Comparison of ENCODE assay signal across 15 cellular contexts in the genomic region with DNA sequence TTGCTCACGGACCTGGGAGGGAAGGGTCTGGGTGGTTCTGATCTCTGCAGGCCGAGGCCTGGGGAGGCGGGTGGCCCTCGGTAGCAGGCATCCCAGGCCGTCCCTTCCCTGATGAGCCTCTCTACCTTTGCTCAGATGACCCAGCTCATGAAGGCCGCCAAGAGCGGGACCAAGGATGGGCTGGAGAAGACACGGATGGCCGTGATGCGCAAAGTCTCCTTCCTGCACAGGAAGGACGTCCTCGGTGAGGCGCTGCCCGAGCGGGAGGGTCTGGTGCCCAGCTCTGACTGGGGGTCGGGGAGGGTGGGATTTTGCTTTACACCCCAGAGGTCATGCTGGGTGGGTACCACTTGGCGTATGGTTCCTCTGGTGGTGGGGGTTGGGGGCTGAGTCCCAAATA.
DNase-seq lines count a peak whose midpoint lies in the region; ATAC-seq, FAIRE-seq and TF ChIP-seq lines count a peak whose summit lies in the region.
"Had no signal": no experiment of that assay in that cellular context is flagged by ENCODE, and none has a peak within 500 bp of the region (broad histone marks: within the 10 kb centered on the region; RNA-seq: fewer than 3 reads in every experiment).

No MANE protein-coding gene starts in this region.

- no peak overlapping the region for H2BK20ac ChIP-seq in H1 (ENCODE audit: low read length)

- no peak overlapping the region for H3K14ac ChIP-seq in H1 (ENCODE audit: insufficient read length)

- H4K20me1 ChIP-seq in HepG2 (ENCODE audit: insufficient read depth, low read length) (peaks cover 10% of the 10 kb centered on the region), H1 (replicated peaks in 1 of 2; ENCODE audit: control insufficient read depth in 1 of 2, insufficient read depth in 2 of 2, low read length in 2 of 2) (peaks cover 3 to 11% of the 10 kb centered on the region in 2 experiments), osteoblast (ENCODE audit: insufficient read depth, low read length) (no peaks in the 10 kb centered on the region)
- H4K20me1 ChIP-seq: BLaER1 had no signal

- no peak overlapping the region for H3K18ac ChIP-seq in H1 (ENCODE audit: extremely low read depth, low read length)

- no peak overlapping the region for H2BK120ac ChIP-seq in H1 (replicated peaks; ENCODE audit: low read depth, low read length)

- H3K56ac ChIP-seq in H1 (replicated peaks; ENCODE audit: insufficient read length, low read depth, low read length), result no peak overlapping the region

- H3K9me3 ChIP-seq in HepG2 (ENCODE audit: low read length) (no peaks in the 10 kb centered on the region), right lobe of liver (no peaks in the 10 kb centered on the region), H1 (ENCODE audit: insufficient read depth in 2 of 2, low read depth in 1 of 2, low read length in 1 of 2) (no peaks in the 10 kb centered on the region), osteoblast (ENCODE audit: low read depth, low read length) (no peaks in the 10 kb centered on the region)
- H3K9me3 ChIP-seq: BLaER1 had no signal

- H3K27ac ChIP-seq in HepG2 (ENCODE audit: extremely low read length, insufficient read depth, low read length) (no peak overlapping the region), right lobe of liver (no peak overlapping the region), H1 (ENCODE audit: low read depth, low read length) (no peak overlapping the region), osteoblast (ENCODE audit: low read depth, low read length) (no peak overlapping the region)
- H3K27ac ChIP-seq: BLaER1 had no signal

- H3K23me2 ChIP-seq in H1 (ENCODE audit: low read depth, low read length), result no peaks in the 10 kb centered on the region

- TF ChIP-seq POLR2A in HepG2 (IDR thresholded peaks at IDR 0.05; ENCODE audit: insufficient read depth in 1 of 2, low read depth in 2 of 2, low read length in 2 of 2) (no peak), right lobe of liver (IDR thresholded peaks at IDR 0.05) (no peak), H1 (IDR thresholded peaks at IDR 0.05; ENCODE audit: control extremely low read depth in 1 of 2, low read depth in 2 of 2, low read length in 2 of 2) (no peak)

- TF ChIP-seq EP300 in HepG2 (IDR thresholded peaks at IDR 0.05; ENCODE audit: low read depth in 2 of 2, low read length in 2 of 2) (no peak), HepG2 (CRISPR knock-in tag; IDR thresholded peaks at IDR 0.05; ENCODE audit: borderline replicate concordance) (no peak), H1 (IDR thresholded peaks at IDR 0.05; ENCODE audit: borderline replicate concordance in 1 of 2, low read depth in 2 of 2, low read length in 2 of 2) (no peak)

- in situ Hi-C loops in HepG2 (cut with HindIII; ENCODE audit: extremely low pct_ligation_motif_present, low pct_unique_long_range_greater_than_20kb) (no loop called here), GM13977 (cut with MboI; ENCODE audit: low pct_unique_long_range_greater_than_20kb, low sequenced_read_pairs, unreplicated experiment) (no loop called here)

- CTCF ChIA-PET in HepG2 (lab: Yijun Ruan, JAX; ENCODE audit: low intra/inter-chr PET ratio, low total read pairs) (no interaction called here), H1 (lab: Charles Lee; ENCODE audit: partially characterized antibody) (interaction anchor here (1.6 to 2.9 kb wide), 2 partner anchors 9 to 114 kb away, joined by 5 to 15 read pairs; no protein-coding TSS in a partner anchor), HEK293T (lab: Yijun Ruan, JAX) (interaction anchor here (0.6 kb wide), 1 partner anchor 114 kb away, joined by 3 read pairs; no protein-coding TSS in a partner anchor)

- H3K4ac ChIP-seq in H1 (replicated peaks; ENCODE audit: insufficient read length, low read depth, low read length), result no peak overlapping the region

- H3K23ac ChIP-seq in H1 (ENCODE audit: insufficient read length), result no peak overlapping the region

- peaks cover 34 to 95% of the 10 kb centered on the region in 2 experiments for H3K36me3 ChIP-seq in HepG2 (replicated peaks in 1 of 2; ENCODE audit: control insufficient read depth in 1 of 2, insufficient read depth in 2 of 2, low read length in 2 of 2)
- H3K36me3 ChIP-seq in right lobe of liver, result peaks cover 0 to 85% (median 35%) of the 10 kb centered on the region in 4 donors
- H3K36me3 ChIP-seq in H1 (ENCODE audit: control insufficient read depth in 2 of 4, insufficient read depth in 4 of 4, low read length in 3 of 4), result peaks cover 0 to 7% (median 2%) of the 10 kb centered on the region in 4 experiments; a peak in 2 of 8 replicates
- no peaks in the 10 kb centered on the region for H3K36me3 ChIP-seq in osteoblast (ENCODE audit: insufficient read depth, low read length)

- TF ChIP-seq CTCF in HepG2 (CRISPR knock-in tag; IDR thresholded peaks at IDR 0.05), result no peak
- no peak for TF ChIP-seq CTCF in right lobe of liver (IDR thresholded peaks at IDR 0.05)
- no peak for TF ChIP-seq CTCF in H1 (IDR thresholded peaks at IDR 0.05; ENCODE audit: control extremely low read depth in 1 of 3, insufficient read depth in 1 of 3, low read depth in 1 of 3, low read length in 3 of 3)
- no peak for TF ChIP-seq CTCF in osteoblast (IDR thresholded peaks at IDR 0.05; ENCODE audit: extremely low read depth, low read depth, low read length)
- TF ChIP-seq CTCF in GM13977 (IDR thresholded peaks at IDR 0.05; ENCODE audit: extremely low read depth, insufficient read depth, missing control alignments), result no peak

- H3K4me2 ChIP-seq in HepG2 (ENCODE audit: low read depth, low read length) (no peak overlapping the region), H1 (ENCODE audit: insufficient read depth in 1 of 2, low read depth in 2 of 2, low read length in 2 of 2) (no peak overlapping the region), osteoblast (ENCODE audit: insufficient read depth, low read length) (no peak overlapping the region)
- H3K4me2 ChIP-seq: BLaER1, GM23338 had no signal

- no peak overlapping the region for H4K91ac ChIP-seq in H1 (replicated peaks; ENCODE audit: insufficient read length, low read length)

- no peak overlapping the region for H2BK12ac ChIP-seq in H1 (ENCODE audit: low read depth, low read length)

- intact Hi-C loops in HepG2 (cut with micrococcal nuclease; ENCODE audit: unreplicated experiment) (no loop called here), right lobe of liver (cut with DNase I) (no loop called here)

- H3K9ac ChIP-seq in HepG2 (ENCODE audit: insufficient read depth, low read depth, low read length) (no peak overlapping the region), H1 (replicated peaks in 1 of 4; ENCODE audit: extremely low read depth in 1 of 4, low read depth in 3 of 4, low read length in 3 of 4) (no peak overlapping the region)
- H3K9ac ChIP-seq: BLaER1 had no signal

- no TSS peak for BruUV-seq in HepG2 (replicated peaks; lab: Mats Ljungman, UMichigan)

- H3K4me3 ChIP-seq in HepG2 (replicated peaks in 1 of 3; ENCODE audit: insufficient read depth in 1 of 3, low read depth in 2 of 3, low read length in 3 of 3), result no peak overlapping the region
- H3K4me3 ChIP-seq in right lobe of liver, result no peak overlapping the region
- H3K4me3 ChIP-seq in H1 (ENCODE audit: extremely low read depth in 1 of 4, insufficient read depth in 2 of 4, low read depth in 3 of 4, low read length in 4 of 4), result no peak overlapping the region
- H3K4me3 ChIP-seq in osteoblast (ENCODE audit: insufficient read depth, low read length), result no peak overlapping the region
- H3K4me3 ChIP-seq: BLaER1, GM23338 had no signal

- H4K8ac ChIP-seq in H1 (ENCODE audit: extremely low read depth, insufficient read depth, low read length), result peak overlapping the region; percentile 65

- H4K5ac ChIP-seq in H1 (ENCODE audit: insufficient read length, low read depth, low read length), result no peak overlapping the region

- TF ChIP-seq RAD21 in HepG2 (CRISPR knock-in tag; IDR thresholded peaks at IDR 0.05) (no peak), H1 (IDR thresholded peaks at IDR 0.05 in 1 of 2, conservative IDR thresholded peaks at IDR 0.05 in 1 of 2; ENCODE audit: low read depth in 2 of 2, low read length in 2 of 2) (no peak)

- 98% methylated on average over 17 of the region's 17 CpGs for WGBS in HepG2 (ENCODE audit: low lambda C conversion rate)
- 90% methylated on average over 8 of the region's 17 CpGs for WGBS in right lobe of liver (ENCODE audit: insufficient coverage, low coverage, low lambda C conversion rate, missing lambda C conversion rate)
- WGBS in H1 (ENCODE audit: extremely low coverage in 1 of 2, insufficient coverage in 1 of 2, insufficient read length in 1 of 2, insufficient replicate concordance in 2 of 2, low coverage in 1 of 2, low lambda C conversion rate in 2 of 2, missing lambda C conversion rate in 1 of 2), 2 experiments, result 93% methylated on average over 13 of the region's 17 CpGs; no CpG with 5 or more reads in 1 of the 2 experiments

- H2AK5ac ChIP-seq in H1 (ENCODE audit: low read depth, low read length), result no peak overlapping the region

- H2AFZ ChIP-seq in HepG2 (ENCODE audit: low read length) (no peak overlapping the region), H1 (ENCODE audit: low read length) (no peak overlapping the region), osteoblast (ENCODE audit: low read length) (no peak overlapping the region)
- H2AFZ ChIP-seq: GM23338 had no signal

- no peaks in the 10 kb centered on the region for H3K79me1 ChIP-seq in H1 (ENCODE audit: low read depth, low read length)

- POLR2A ChIA-PET in HepG2 (lab: Yijun Ruan, JAX) (no interaction called here), H1 (lab: Charles Lee; ENCODE audit: partially characterized antibody) (no interaction called here), HEK293T (lab: Yijun Ruan, JAX) (no interaction called here)

- no peak overlapping the region for H2BK15ac ChIP-seq in H1 (ENCODE audit: low read length)

- ATAC-seq in HepG2 (no peak), right lobe of liver (no peak)
- ATAC-seq: GM23338 had no signal

- no peaks in the 10 kb centered on the region for H3K4me1 ChIP-seq in HepG2 (ENCODE audit: insufficient read depth, low read length)
- no peaks in the 10 kb centered on the region for H3K4me1 ChIP-seq in right lobe of liver
- H3K4me1 ChIP-seq in H1 (replicated peaks in 1 of 4; ENCODE audit: control insufficient read depth in 3 of 4, insufficient read depth in 4 of 4, low read length in 3 of 4), result no peaks in the 10 kb centered on the region
- peaks cover 26% of the 10 kb centered on the region for H3K4me1 ChIP-seq in osteoblast (ENCODE audit: insufficient read depth, low read length)

- no peak overlapping the region for H2BK5ac ChIP-seq in H1 (ENCODE audit: low read depth, low read length)

- FAIRE-seq in HepG2 (lab: Jason Lieb, UNC) (no peak), H1 (lab: Jason Lieb, UNC) (no peak)

- H3K79me2 ChIP-seq in HepG2 (ENCODE audit: insufficient read depth, low read length) (no peaks in the 10 kb centered on the region), H1 (ENCODE audit: control insufficient read depth in 1 of 2, insufficient read depth in 2 of 2, low read length in 2 of 2) (no peaks in the 10 kb centered on the region), osteoblast (ENCODE audit: insufficient read depth, low read length) (peaks cover 25% of the 10 kb centered on the region)

- H3K27me3 ChIP-seq in HepG2 (ENCODE audit: control insufficient read depth in 1 of 2, insufficient read depth in 2 of 2, low read length in 2 of 2) (no peaks in the 10 kb centered on the region), right lobe of liver (no peaks in the 10 kb centered on the region), H1 (replicated peaks in 1 of 4; ENCODE audit: control insufficient read depth in 3 of 4, extremely low read depth in 1 of 4, insufficient read depth in 3 of 4, low read length in 3 of 4) (no peaks in the 10 kb centered on the region), osteoblast (ENCODE audit: insufficient read depth, low read length) (no peaks in the 10 kb centered on the region)
- H3K27me3 ChIP-seq: BLaER1 had no signal

- DNase-seq in HepG2 (ENCODE audit: low spot score) (no peak), right lobe of liver (no peak), H1 (ENCODE audit: low read depth in 1 of 2, low spot score in 2 of 2) (no peak), osteoblast (ENCODE audit: insufficient read length, low spot score, missing footprints) (peak; percentile 21), HEK293T (ENCODE audit: extremely low spot score) (no peak), middle frontal gyrus (ENCODE audit: extremely low spot score, low spot score) (no peak), GM13977 (ENCODE audit: low spot score) (no peak)
- DNase-seq: 8988T; AML-193; CD4-positive, CD25-positive, alpha-beta regulatory T cell; DMS53; GF-D8; H9 had no signal
